ENCODE assay signal across 24 cellular contexts in the genomic region with DNA sequence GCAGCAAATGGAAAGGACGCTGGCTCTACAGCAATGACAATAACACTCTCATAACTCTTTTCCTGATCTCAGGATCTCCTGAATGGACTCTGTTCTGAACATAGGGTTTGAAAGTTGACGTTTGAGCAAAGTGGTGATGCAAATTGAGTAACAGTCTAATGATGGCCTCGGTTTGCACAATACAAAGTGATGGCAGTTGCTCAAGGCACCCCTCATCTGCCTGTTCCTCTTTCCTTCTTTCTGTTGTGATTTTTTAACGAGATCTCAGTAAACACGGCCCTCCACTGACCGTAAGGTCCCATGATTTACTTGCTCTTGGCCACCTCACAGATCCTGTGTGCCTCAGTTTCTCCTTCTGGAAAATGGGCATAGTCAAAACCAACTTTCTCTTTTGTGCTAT.
"Had no signal": no experiment of that assay in that cellular context is flagged by ENCODE, and none has a peak within 500 bp of the region (broad histone marks: within the 10 kb centered on the region; RNA-seq: fewer than 3 reads in every experiment).

No MANE protein-coding gene starts in this region.

- H3K9ac ChIP-seq: neural progenitor cell had no signal

- H3K4me3 ChIP-seq: colonic mucosa, heart right ventricle, lung, neural progenitor cell, sigmoid colon, smooth muscle cell, transverse colon, uterus had no signal

- H3K4me2 ChIP-seq: neural progenitor cell, smooth muscle cell had no signal

- H3K27ac ChIP-seq: colonic mucosa, epithelial cell of prostate, heart right ventricle, neural progenitor cell, sigmoid colon, transverse colon, uterus had no signal

- ATAC-seq: left colon; stimulated activated naive B cell treated with anti-CD40 and anti-IgM and Interleukin-4, amounts not matched to agents 10 μg/mL and 1 μg/mL and 100 μg/mL, for 72 hours had no signal

- DNase-seq: activated B cell treated with CpG ODN at 0.5 μM for 24 hours; activated CD4-positive, alpha-beta T cell treated with anti-CD3 and anti-CD28 coated beads for 36 hours; activated CD4-positive, alpha-beta T cell treated with anti-CD3 and anti-CD28 coated beads, Interleukin-2, amount 50 U/mL, for 4 hours; activated CD8-positive, alpha-beta memory T cell treated with anti-CD3 and anti-CD28 coated beads for 24 hours; activated CD8-positive, alpha-beta memory T cell treated with anti-CD3 and anti-CD28 coated beads, Interleukin-2, amount 50 U/mL, for 4 hours; activated naive CD4-positive, alpha-beta T cell treated with Interleukin-2 at 50 U/mL for 16 hours; activated naive CD8-positive, alpha-beta T cell treated with anti-CD3 and anti-CD28 coated beads for 36 hours; activated T-cell treated with anti-CD3 and anti-CD28 coated beads, Interleukin-2, amount 50 U/mL, for 48 hours; colonic mucosa; heart right ventricle; islet precursor cell; left colon; naive B cell; sigmoid colon; stimulated activated CD4-positive, alpha-beta T cell treated with anti-CD3 and anti-CD28 coated beads, Interleukin-15, amount 100 ng/mL, for 24 hours; stimulated activated CD8-positive, alpha-beta memory T cell treated with anti-CD3 and anti-CD28 coated beads, Interleukin-4, amount 100 ng/mL, for 48 hours; stimulated activated naive B cell treated with anti-CD40 and anti-IgM and Interleukin-4, amounts not matched to agents 10 μg/mL and 1 μg/mL and 100 μg/mL, for 72 hours; T1000; transverse colon; uterus had no signal

- H3K4me1 ChIP-seq: colonic mucosa, transverse colon, uterus had no signal

- H2AFZ ChIP-seq: neural progenitor cell had no signal

- H3K27me3 ChIP-seq: colonic mucosa, heart right ventricle, neural progenitor cell, sigmoid colon, transverse colon, uterus had no signal

- H3K9me3 ChIP-seq: colonic mucosa, heart right ventricle, sigmoid colon, transverse colon, uterus had no signal

- H3K36me3 ChIP-seq: colonic mucosa, neural progenitor cell, transverse colon, uterus had no signal
